Comparison of ENCODE assay signal across 18 cellular contexts in the genomic region with DNA sequence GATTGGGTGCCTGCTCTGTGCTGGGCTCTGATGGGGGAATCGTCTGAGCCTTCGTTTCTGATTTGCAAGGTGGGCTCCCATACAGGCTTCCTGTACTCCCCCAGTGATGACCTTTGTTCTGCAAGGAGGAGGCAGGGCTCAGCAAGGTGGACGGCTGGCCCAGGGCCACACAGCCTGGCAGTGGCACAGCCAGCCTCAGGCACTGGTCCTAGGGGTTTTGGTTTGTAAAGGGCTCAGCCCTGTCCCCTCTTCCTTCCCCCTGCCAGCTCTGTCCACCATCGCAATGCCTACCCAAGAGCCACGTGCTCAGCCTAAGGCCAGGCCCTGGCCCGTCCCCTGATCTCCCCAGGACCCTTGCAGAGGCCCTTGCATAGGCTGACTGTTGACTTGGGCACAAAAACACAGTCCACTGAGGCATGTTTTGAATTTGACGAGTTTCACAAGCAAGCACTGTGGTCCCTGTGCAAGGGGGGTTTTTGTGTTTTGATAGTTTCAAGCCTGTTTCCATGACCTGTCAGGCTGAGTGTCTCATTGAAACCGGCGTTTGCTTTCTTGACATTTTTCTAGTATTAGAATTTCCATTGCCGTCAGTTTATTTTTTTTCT. TPM values are rescaled to one million over a fixed set of nuclear protein-coding genes. Genes with fewer than 3 reads are reported as not detected.
A peak's percentile ranks its signal among the peaks of the same experiment; 100 is the strongest.
DNase-seq lines count a peak whose midpoint lies in the region; ATAC-seq lines count a peak whose summit lies in the region.
"Had no signal": no experiment of that assay in that cellular context is flagged by ENCODE, and none has a peak within 500 bp of the region (broad histone marks: within the 10 kb centered on the region; RNA-seq: fewer than 3 reads in every experiment).

No MANE protein-coding gene starts in this region.

- peak overlapping the region; percentile 55 to 66 for H3K27ac Mint-ChIP-seq in T-cell
- H3K27ac Mint-ChIP-seq in activated naive CD4-positive, alpha-beta T cell treated with anti-CD3 and anti-CD28 coated beads, Interleukin-2, amount 50 U/mL, for 24 hours = peak overlapping the region; percentile 93

- H3K4me3 Mint-ChIP-seq in T-cell = no peak overlapping the region
- peak overlapping the region; percentile 51 for H3K4me3 Mint-ChIP-seq in activated naive CD4-positive, alpha-beta T cell treated with anti-CD3 and anti-CD28 coated beads, Interleukin-2, amount 50 U/mL, for 24 hours

- CTCF ChIA-PET in T-cell (lab: Charles Lee) = interaction anchor here (0.5 to 6.7 kb wide), 3 partner anchors 33 to 1100 kb away, joined by 5 to 74 read pairs (median 7); no protein-coding TSS in a partner anchor

- POLR2A ChIA-PET in T-cell (lab: Charles Lee) = interaction anchor here in 1 of 2 donors (0.6 kb wide), 1 partner anchor 461 kb away, joined by 5 read pairs; no protein-coding TSS in a partner anchor

- H3K27me3 Mint-ChIP-seq in T-cell = no peaks in the 10 kb centered on the region
- no peaks in the 10 kb centered on the region for H3K27me3 Mint-ChIP-seq in activated naive CD4-positive, alpha-beta T cell treated with anti-CD3 and anti-CD28 coated beads, Interleukin-2, amount 50 U/mL, for 24 hours

- ATAC-seq in T-cell (replicated peaks in 1 of 4) (no peak), GM21515 (IDR thresholded peaks at IDR 0.05; ENCODE audit: unreplicated experiment) (no peak)

- peak; percentile 32 for DNase-seq in activated naive CD4-positive, alpha-beta T cell treated with Interleukin-2 at 50 U/mL for 16 hours
- DNase-seq in activated naive CD4-positive, alpha-beta T cell (lab: John Stamatoyannopoulos, UW) = no peak
- DNase-seq in T-cell (no peak), KG1 (lab: John Stamatoyannopoulos, UW) (no peak)
- peak in 2 of 3 experiments; percentile 30 to 34 for DNase-seq in stimulated activated CD4-positive, alpha-beta T cell treated with anti-CD3 and anti-CD28 coated beads, TNF-alpha, amount 100 ng/mL, for 24 hours (ENCODE audit: low read depth in 3 of 3)
- DNase-seq in stimulated activated CD8-positive, alpha-beta memory T cell treated with anti-CD3 and anti-CD28 coated beads, Interleukin-4, amount 100 ng/mL, for 48 hours = no peak
- DNase-seq: activated CD8-positive, alpha-beta memory T cell treated with anti-CD3 and anti-CD28 coated beads, Interleukin-2, amount 50 U/mL, for 48 hours; Caco-2; hypothalamus; mesendoderm; NCI-H1436; NCI-H2171 treated with DMSO at 0.1 percent for 48 hours; NCI-H82; Peyer's patch; SK-N-SH had no signal

- no peaks in the 10 kb centered on the region for H3K36me3 Mint-ChIP-seq in T-cell
- H3K36me3 Mint-ChIP-seq in activated naive CD4-positive, alpha-beta T cell treated with anti-CD3 and anti-CD28 coated beads, Interleukin-2, amount 50 U/mL, for 24 hours = no peaks in the 10 kb centered on the region

- H3K4me1 Mint-ChIP-seq in T-cell = peaks cover 41 to 56% (median 41%) of the 10 kb centered on the region in 3 donors
- peaks cover 54% of the 10 kb centered on the region for H3K4me1 Mint-ChIP-seq in activated naive CD4-positive, alpha-beta T cell treated with anti-CD3 and anti-CD28 coated beads, Interleukin-2, amount 50 U/mL, for 24 hours

- H3K9me3 Mint-ChIP-seq in T-cell = no peaks in the 10 kb centered on the region
- no peaks in the 10 kb centered on the region for H3K9me3 Mint-ChIP-seq in activated naive CD4-positive, alpha-beta T cell treated with anti-CD3 and anti-CD28 coated beads, Interleukin-2, amount 50 U/mL, for 24 hours

RNA-seq across cellular contexts. Expression of gene TNFRSF1B, which starts 39.5 kb away (rescaled TPM):
- total RNA-seq in T-cell = 100 to 1,000 TPM in 2 of 5 donors, 10 to 100 TPM in 3; 55.0 to 130 (median 99.6) TPM
- total RNA-seq: HT-29 had no signal

Comparison
In these comparisons a context has a peak if more than half of its experiments do, and no peak if none do; other contexts are left out.
1. DNase-seq: peak in activated naive CD4-positive, alpha-beta T cell treated with Interleukin-2 at 50 U/mL for 16 hours (single experiment) and stimulated activated CD4-positive, alpha-beta T cell treated with anti-CD3 and anti-CD28 coated beads, TNF-alpha, amount 100 ng/mL, for 24 hours (2 of 3); none in activated naive CD4-positive, alpha-beta T cell (0 of 4), T-cell (0 of 34), KG1 (single experiment) and stimulated activated CD8-positive, alpha-beta memory T cell treated with anti-CD3 and anti-CD28 coated beads, Interleukin-4, amount 100 ng/mL, for 48 hours (single experiment).